ENCODE assay signal across 8 cellular contexts in the genomic region with DNA sequence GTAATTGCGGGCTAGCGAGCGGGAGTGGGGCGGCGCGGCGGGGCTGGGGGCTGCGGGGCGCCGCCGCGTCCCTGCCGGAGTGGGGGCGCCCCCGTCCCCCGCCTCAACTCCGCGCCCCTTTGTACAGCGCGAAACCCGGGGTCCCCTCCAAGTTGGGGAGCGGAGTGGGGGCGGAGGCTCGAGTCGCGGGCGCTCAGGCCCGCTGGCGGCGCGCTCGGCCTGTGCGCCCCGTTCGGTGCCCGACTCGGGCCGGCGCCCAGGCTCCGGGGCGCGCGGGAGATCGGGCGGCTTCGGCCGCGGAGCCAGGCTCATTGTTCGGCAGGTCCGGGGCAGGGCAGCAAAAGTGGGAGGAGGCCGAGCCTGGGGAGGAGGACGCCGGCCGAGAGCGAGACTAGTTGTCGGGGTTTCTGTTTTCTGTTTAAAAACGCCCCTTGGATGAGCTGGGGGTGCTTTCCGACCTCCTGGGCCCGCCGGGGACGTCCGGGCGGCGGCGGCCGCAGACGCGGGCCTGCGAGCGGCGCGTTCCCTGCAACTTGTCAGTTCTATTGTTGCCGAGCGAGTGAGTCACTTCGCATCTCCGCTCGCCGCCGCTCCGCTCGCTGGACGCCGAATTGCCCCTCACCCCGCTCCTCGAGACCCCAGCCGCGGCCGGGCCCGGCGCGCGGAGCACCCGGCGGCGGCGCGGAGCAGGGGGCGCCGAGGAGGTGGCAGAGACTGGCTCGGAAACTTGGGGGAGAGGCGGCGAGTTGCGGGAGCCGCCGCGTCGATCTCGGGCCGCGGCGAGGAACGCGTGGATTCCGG. TPM values are rescaled to one million over a fixed set of nuclear protein-coding genes. Genes with fewer than 3 reads are reported as not detected.
DNase-seq lines count a peak whose midpoint lies in the region; ATAC-seq, FAIRE-seq and TF ChIP-seq lines count a peak whose summit lies in the region.

No MANE protein-coding gene starts in this region.

- no peak overlapping the region for H3K14ac ChIP-seq in H1 (ENCODE audit: insufficient read length)

- H2BK15ac ChIP-seq in H1 (ENCODE audit: low read length) = no peak overlapping the region

- no peak for TF ChIP-seq CTCF in H1 (IDR thresholded peaks at IDR 0.05; ENCODE audit: control extremely low read depth in 1 of 3, insufficient read depth in 1 of 3, low read depth in 1 of 3, low read length in 3 of 3)

- H2BK20ac ChIP-seq in H1 (ENCODE audit: low read length) = no peak overlapping the region

- peaks cover 0 to 45% of the 10 kb centered on the region in 2 experiments; a peak in 2 of 4 replicates for H3K79me2 ChIP-seq in H1 (ENCODE audit: control insufficient read depth in 1 of 2, insufficient read depth in 2 of 2, low read length in 2 of 2)

- peak overlapping the region; percentile 91 for H4K8ac ChIP-seq in H1 (ENCODE audit: extremely low read depth, insufficient read depth, low read length)

- peak; percentile 60 to 86 for TF ChIP-seq POLR2A in H1 (IDR thresholded peaks at IDR 0.05; ENCODE audit: control extremely low read depth in 1 of 2, low read depth in 2 of 2, low read length in 2 of 2)

- no peaks in the 10 kb centered on the region for H3K9me3 ChIP-seq in H1 (ENCODE audit: insufficient read depth in 2 of 2, low read depth in 1 of 2, low read length in 1 of 2)

- WGBS in H1 (ENCODE audit: extremely low coverage in 1 of 2, insufficient coverage in 1 of 2, insufficient read length in 1 of 2, insufficient replicate concordance in 2 of 2, low coverage in 1 of 2, low lambda C conversion rate in 2 of 2, missing lambda C conversion rate in 1 of 2), 2 experiments = 2% methylated on average over 76 of the region's 114 CpGs; no CpG with 5 or more reads in 1 of the 2 experiments

- peaks cover 28% of the 10 kb centered on the region for H3K4me1 Mint-ChIP-seq in activated CD8-positive, alpha-beta memory T cell treated with anti-CD3 and anti-CD28 coated beads, Interleukin-2, amount 10 ng/mL, durations not matched to agents 7 days and 5 days

- H3K27ac ChIP-seq in H1 (ENCODE audit: low read depth, low read length) = peak overlapping the region; percentile 88

- peaks cover 20% of the 10 kb centered on the region for H3K36me3 Mint-ChIP-seq in activated CD8-positive, alpha-beta memory T cell treated with anti-CD3 and anti-CD28 coated beads, Interleukin-2, amount 10 ng/mL, durations not matched to agents 7 days and 5 days

- H3K23me2 ChIP-seq in H1 (ENCODE audit: low read depth, low read length) = peaks cover 13% of the 10 kb centered on the region

- H3K4ac ChIP-seq in H1 (replicated peaks; ENCODE audit: insufficient read length, low read depth, low read length) = peak overlapping the region; percentile 48

- H3K79me1 ChIP-seq in H1 (ENCODE audit: low read depth, low read length) = no peaks in the 10 kb centered on the region

- no peak for FAIRE-seq in H1 (lab: Jason Lieb, UNC)

- H3K4me2 ChIP-seq in H1 (ENCODE audit: insufficient read depth in 1 of 2, low read depth in 2 of 2, low read length in 2 of 2) = peak overlapping the region; percentile 80 to 90

- ATAC-seq in HG02642 (IDR thresholded peaks at IDR 0.05; ENCODE audit: poor library complexity, unreplicated experiment) = peak; percentile 35
- peak; percentile 28 for ATAC-seq in activated CD8-positive, alpha-beta memory T cell treated with anti-CD3 and anti-CD28 coated beads, Interleukin-2, amount 10 ng/mL, durations not matched to agents 7 days and 5 days

- H3K56ac ChIP-seq in H1 (replicated peaks; ENCODE audit: insufficient read length, low read depth, low read length) = peak overlapping the region; percentile 95

- peak overlapping the region; percentile 83 for H3K4me3 Mint-ChIP-seq in activated CD8-positive, alpha-beta memory T cell treated with anti-CD3 and anti-CD28 coated beads, Interleukin-2, amount 10 ng/mL, durations not matched to agents 7 days and 5 days

- peaks cover 0 to 23% (median under 1%) of the 10 kb centered on the region in 4 experiments; a peak in 3 of 8 replicates for H3K36me3 ChIP-seq in H1 (ENCODE audit: control insufficient read depth in 2 of 4, insufficient read depth in 4 of 4, low read length in 3 of 4)

- TF ChIP-seq RAD21 in H1 (IDR thresholded peaks at IDR 0.05 in 1 of 2, conservative IDR thresholded peaks at IDR 0.05 in 1 of 2; ENCODE audit: low read depth in 2 of 2, low read length in 2 of 2) = no peak

- no peak overlapping the region for H3K23ac ChIP-seq in H1 (ENCODE audit: insufficient read length)

- peak overlapping the region; percentile 78 for H2BK5ac ChIP-seq in H1 (ENCODE audit: low read depth, low read length)

- H3K9ac ChIP-seq in H1 (replicated peaks in 1 of 4; ENCODE audit: extremely low read depth in 1 of 4, low read depth in 3 of 4, low read length in 3 of 4) = peak overlapping the region; percentile 82 to 98 (median 89)

- DNase-seq in NCI-H1694 treated with DMSO at 0.1 percent for 48 hours (lab: John Stamatoyannopoulos, UW) = peak; percentile 4
- no peak for DNase-seq in NCI-H1694 (lab: John Stamatoyannopoulos, UW)
- peak; percentile 33 for DNase-seq in NCI-H2171 treated with DMSO at 0.1 percent for 48 hours (lab: John Stamatoyannopoulos, UW)
- peak; percentile 66 for DNase-seq in activated CD8-positive, alpha-beta memory T cell treated with anti-CD3 and anti-CD28 coated beads, Interleukin-2, amount 10 ng/mL, durations not matched to agents 7 days and 5 days
- peak in 1 of 2 experiments; percentile 70 for DNase-seq in H1 (ENCODE audit: low read depth in 1 of 2, low spot score in 2 of 2)
- peak; percentile 53 for DNase-seq in midbrain (lab: John Stamatoyannopoulos, UW)
- DNase-seq in stimulated activated CD8-positive, alpha-beta memory T cell treated with anti-CD3 and anti-CD28 coated beads, Interleukin-4, amount 100 ng/mL, for 24 hours (ENCODE audit: low read depth) = peak; percentile 34

- TF ChIP-seq EP300 in H1 (IDR thresholded peaks at IDR 0.05; ENCODE audit: borderline replicate concordance in 1 of 2, low read depth in 2 of 2, low read length in 2 of 2) = no peak

- peak overlapping the region; percentile 62 for H3K18ac ChIP-seq in H1 (ENCODE audit: extremely low read depth, low read length)

- peak overlapping the region; percentile 86 for H4K5ac ChIP-seq in H1 (ENCODE audit: insufficient read length, low read depth, low read length)

- no peak overlapping the region for H2AK5ac ChIP-seq in H1 (ENCODE audit: low read depth, low read length)

- no peak overlapping the region for H2BK120ac ChIP-seq in H1 (replicated peaks; ENCODE audit: low read depth, low read length)

- H3K4me3 ChIP-seq in H1 (ENCODE audit: extremely low read depth in 1 of 4, insufficient read depth in 2 of 4, low read depth in 3 of 4, low read length in 4 of 4) = peak overlapping the region; percentile 84 to 96 (median 92)

- CTCF ChIA-PET in activated CD8-positive, alpha-beta memory T cell treated with anti-CD3 and anti-CD28 coated beads, Interleukin-2, amount 10 ng/mL, durations not matched to agents 7 days and 5 days (lab: Charles Lee) = interaction anchor here (0.9 to 2.7 kb wide), 11 partner anchors 12 to 674 kb away, joined by 3 to 9 read pairs (median 4); no protein-coding TSS in a partner anchor
- CTCF ChIA-PET in H1 (lab: Charles Lee; ENCODE audit: partially characterized antibody) = interaction anchor here (0.8 to 1.3 kb wide), 5 partner anchors 10 to 219 kb away, joined by 3 to 4 read pairs (median 4); no protein-coding TSS in a partner anchor

- H3K9me3 Mint-ChIP-seq in activated CD8-positive, alpha-beta memory T cell treated with anti-CD3 and anti-CD28 coated beads, Interleukin-2, amount 10 ng/mL, durations not matched to agents 7 days and 5 days (ENCODE audit: low read depth) = no peaks in the 10 kb centered on the region

- peak overlapping the region; percentile 77 for H4K91ac ChIP-seq in H1 (replicated peaks; ENCODE audit: insufficient read length, low read length)

- POLR2A ChIA-PET in H1 (lab: Charles Lee; ENCODE audit: partially characterized antibody) = interaction anchor here (0.6 to 4.1 kb wide), 24 partner anchors 9 to 280 kb away, joined by 3 to 69 read pairs (median 4); no protein-coding TSS in a partner anchor

- H4K20me1 ChIP-seq in H1 (replicated peaks in 1 of 2; ENCODE audit: control insufficient read depth in 1 of 2, insufficient read depth in 2 of 2, low read length in 2 of 2) = no peaks in the 10 kb centered on the region

- H3K4me1 ChIP-seq in H1 (replicated peaks in 1 of 4; ENCODE audit: control insufficient read depth in 3 of 4, insufficient read depth in 4 of 4, low read length in 3 of 4) = peaks cover 2 to 6% (median 4%) of the 10 kb centered on the region in 4 experiments; a peak in 6 of 7 replicates

- H3K27ac Mint-ChIP-seq in activated CD8-positive, alpha-beta memory T cell treated with anti-CD3 and anti-CD28 coated beads, Interleukin-2, amount 10 ng/mL, durations not matched to agents 7 days and 5 days = peak overlapping the region; percentile 85

- H3K27me3 ChIP-seq in H1 (replicated peaks in 1 of 4; ENCODE audit: control insufficient read depth in 3 of 4, extremely low read depth in 1 of 4, insufficient read depth in 3 of 4, low read length in 3 of 4) = peaks cover 0 to 3% (median 0%) of the 10 kb centered on the region in 4 experiments; a peak in 3 of 7 replicates

- no peaks in the 10 kb centered on the region for H3K27me3 Mint-ChIP-seq in activated CD8-positive, alpha-beta memory T cell treated with anti-CD3 and anti-CD28 coated beads, Interleukin-2, amount 10 ng/mL, durations not matched to agents 7 days and 5 days

- no peak overlapping the region for H2AFZ ChIP-seq in H1 (ENCODE audit: low read length)

- H2BK12ac ChIP-seq in H1 (ENCODE audit: low read depth, low read length) = no peak overlapping the region

TF ChIP-seq in H1, 55 proteins besides CTCF, POLR2A, EP300 and RAD21 (continues in another document):
- peak; percentile 50; the same call in 1 of the 2 replicates for TF ChIP-seq POLR2AphosphoS5 (IDR thresholded peaks at IDR 0.05; ENCODE audit: low read depth, low read length)
- TF ChIP-seq BCL11A (IDR thresholded peaks at IDR 0.05; ENCODE audit: low read depth in 2 of 2, low read length in 2 of 2) = no peak
- TF ChIP-seq TBP (IDR thresholded peaks at IDR 0.05; ENCODE audit: low read depth, low read length) = no peak; the same call in 1 of the 2 replicates
- 0 out of 4 replicates have a peak, but pooled peaks of 1 of the 2 experiments have one; percentile 18 for TF ChIP-seq SIN3A (conservative IDR thresholded peaks at IDR 0.05 in 1 of 2, IDR thresholded peaks at IDR 0.05 in 1 of 2; ENCODE audit: low read depth in 1 of 2, low read length in 2 of 2)

RNA-seq across cellular contexts. Expression of gene TCF12, which starts 0.7 kb away (rescaled TPM):
- total RNA-seq in activated CD8-positive, alpha-beta memory T cell treated with anti-CD3 and anti-CD28 coated beads, Interleukin-2, amount 10 ng/mL, durations not matched to agents 7 days and 5 days = 10 to 100 TPM; 75.4 to 89.0 TPM
- total RNA-seq in H1 (2021; fragmentation: NEBNext Ultra II Directional; extraction: Animal tissue kit (Norgen Biotek cat#: 25700)) = 90.9 and 101 TPM in 2 replicates
- polyA plus RNA-seq in H1 (2011; rRNA removed) = 85.8 and 95.9 TPM in 2 replicates
- polyA plus RNA-seq in H1 (2011; cell fraction: cytosol; rRNA removed) = 49.9 TPM
- 85.0 TPM for polyA plus RNA-seq in H1 (2011; cell fraction: nucleus; rRNA removed)
- 43.7 to 62.1 TPM (median 48.9 TPM) in 4 replicates for polyA plus RNA-seq in H1 (2012, experiment 1 of 2)
- 2.3 TPM for polyA plus RNA-seq in H1 (2012, experiment 2 of 2)
- 38.2 TPM for polyA plus RNA-seq in H1 (2013, experiment 1 of 2)
- 37.4 TPM for polyA plus RNA-seq in H1 (2013, experiment 2 of 2)
- polyA minus RNA-seq in H1 (2011; rRNA and poly(A)+ RNA removed) = 187 and 255 TPM in 2 replicates
- 67.1 TPM for polyA minus RNA-seq in H1 (2011; cell fraction: cytosol; rRNA and poly(A)+ RNA removed)
- polyA minus RNA-seq in H1 (2011; cell fraction: nucleus; rRNA and poly(A)+ RNA removed) = 203 TPM
